11 cellular contexts compared by ENCODE assay signal in genomic region chr3:100875239-100875638, GRCh38.
A peak's percentile ranks its signal among the peaks of the same experiment; 100 is the strongest.
DNase-seq lines count a peak whose midpoint lies in the region; ATAC-seq and TF ChIP-seq lines count a peak whose summit lies in the region.
"Had no signal": no experiment of that assay in that cellular context is flagged by ENCODE, and none has a peak within 500 bp of the region (broad histone marks: within the 10 kb centered on the region; RNA-seq: fewer than 3 reads in every experiment).

No MANE protein-coding gene starts in this region.

- no peaks in the 10 kb centered on the region for H3K27me3 Mint-ChIP-seq in endothelial cell (ENCODE audit: unreplicated experiment)

- no peak for TF ChIP-seq CTCF in prostate gland (IDR thresholded peaks at IDR 0.05)
- TF ChIP-seq CTCF in endothelial cell (IDR thresholded peaks at IDR 0.05; ENCODE audit: unreplicated experiment), result no peak

- H3K36me3 Mint-ChIP-seq in endothelial cell (ENCODE audit: low read depth, unreplicated experiment), result no peaks in the 10 kb centered on the region

- no peaks in the 10 kb centered on the region for H3K9me3 Mint-ChIP-seq in endothelial cell (ENCODE audit: unreplicated experiment)

- DNase-seq in Daoy (ENCODE audit: low read depth), result peak; percentile 83
- peak; percentile 1 for DNase-seq in NCI-H69 (lab: John Stamatoyannopoulos, UW)
- DNase-seq in epithelial cell of prostate (ENCODE audit: low read depth, low spot score), result peak; percentile 43
- peak; percentile 47 for DNase-seq in prostate gland (ENCODE audit: low spot score)
- DNase-seq in NCI-H446 (lab: John Stamatoyannopoulos, UW), result no peak
- no peak for DNase-seq in G401 (ENCODE audit: low spot score)
- DNase-seq in endothelial cell (ENCODE audit: low spot score), result no peak
- DNase-seq: activated naive CD4-positive, alpha-beta T cell treated with anti-CD3 and anti-CD28 coated beads, Interleukin-2, amount 50 U/mL, for 16 hours had no signal

- H3K27ac ChIP-seq in epithelial cell of prostate (peak overlapping the region; percentile 14), prostate gland (no peak overlapping the region)
- H3K27ac ChIP-seq: suprapubic skin had no signal

- in situ Hi-C loops in G401 (cut with HindIII; ENCODE audit: low sequenced_read_pairs), result no loop called here

- no peaks in the 10 kb centered on the region for H3K36me3 ChIP-seq in prostate gland
- H3K36me3 ChIP-seq: suprapubic skin had no signal

- no peaks in the 10 kb centered on the region for H3K4me1 ChIP-seq in prostate gland (replicated peaks)

- intact Hi-C loops in prostate gland (cut with DNase I), result no loop called here

- no peak for ATAC-seq in HG03045 (IDR thresholded peaks at IDR 0.05; ENCODE audit: unreplicated experiment)

- no peaks in the 10 kb centered on the region for H3K9me3 ChIP-seq in prostate gland
- H3K9me3 ChIP-seq: suprapubic skin had no signal

- TF ChIP-seq POLR2A in prostate gland (IDR thresholded peaks at IDR 0.05), result no peak

- H3K4me3 Mint-ChIP-seq in endothelial cell (ENCODE audit: unreplicated experiment), result no peak overlapping the region

- no peaks in the 10 kb centered on the region for H3K4me1 Mint-ChIP-seq in endothelial cell (ENCODE audit: unreplicated experiment)

- no peaks in the 10 kb centered on the region for H3K27me3 ChIP-seq in prostate gland (replicated peaks; ENCODE audit: insufficient read depth)
- H3K27me3 ChIP-seq: suprapubic skin had no signal

- no peak overlapping the region for H3K27ac Mint-ChIP-seq in endothelial cell (ENCODE audit: unreplicated experiment)

- 19% methylated on average over 5 of the region's 5 CpGs for WGBS in prostate gland

- H3K4me3 ChIP-seq in prostate gland, result no peak overlapping the region
- H3K4me3 ChIP-seq: smooth muscle cell, suprapubic skin had no signal

Comparison
In these comparisons a context has a peak if more than half of its experiments do, and no peak if none do; other contexts are left out.
1. DNase-seq: peak in Daoy (single experiment), NCI-H69 (single experiment), epithelial cell of prostate (single experiment) and prostate gland (single experiment); none in NCI-H446 (0 of 2), G401 (single experiment) and endothelial cell (single experiment).